16 cellular contexts compared by ENCODE assay signal in the genomic region with DNA sequence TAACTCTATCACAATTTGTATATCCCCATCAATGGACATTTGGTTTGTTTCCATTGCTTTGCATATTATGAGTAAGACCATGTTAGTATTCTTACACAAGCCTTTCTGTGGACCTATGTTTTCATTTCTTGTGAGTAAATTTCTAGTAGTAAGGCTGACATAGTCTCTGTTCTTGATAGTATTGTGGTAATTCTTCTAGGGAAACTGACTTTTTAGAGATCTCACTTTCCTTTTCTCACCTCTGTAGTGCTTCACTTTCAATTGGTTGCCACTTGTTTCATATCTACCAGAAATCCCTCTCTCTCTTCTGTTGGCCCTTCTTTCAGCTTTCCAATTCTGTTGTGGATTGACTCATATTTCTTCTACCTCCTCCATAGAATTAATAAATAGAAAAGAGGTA. TPM values are rescaled to one million over a fixed set of nuclear protein-coding genes. Genes with fewer than 3 reads are reported as not detected.
DNase-seq lines count a peak whose midpoint lies in the region; ATAC-seq and TF ChIP-seq lines count a peak whose summit lies in the region.
"Had no signal": no experiment of that assay in that cellular context is flagged by ENCODE, and none has a peak within 500 bp of the region (broad histone marks: within the 10 kb centered on the region; RNA-seq: fewer than 3 reads in every experiment).

No MANE protein-coding gene starts in this region.

- peaks cover 15% of the 10 kb centered on the region for H3K9me3 ChIP-seq in left ventricle myocardium inferior (replicated peaks)
- H3K9me3 ChIP-seq: mucosa of descending colon had no signal

- H3K27me3 ChIP-seq in left ventricle myocardium inferior (ENCODE audit: low read depth): peaks cover 8% of the 10 kb centered on the region

- peak overlapping the region; percentile 13 for H3K4me3 Mint-ChIP-seq in activated naive CD4-positive, alpha-beta T cell treated with anti-CD3 and anti-CD28 coated beads, Interleukin-2, amount 10 ng/mL, durations not matched to agents 7 days and 5 days
- H3K4me3 Mint-ChIP-seq in stimulated activated effector memory CD8-positive, alpha-beta T cell treated with anti-CD3 and anti-CD28 coated beads, Interleukin-12 subunit alpha, Interleukin-12 subunit beta, amount 100 ng/mL, for 72 hours: no peak overlapping the region
- H3K4me3 Mint-ChIP-seq: endodermal cell; stimulated activated memory B cell treated with anti-CD40 and anti-IgM and Interleukin-4, amounts not matched to agents 10 μg/mL and 1 μg/mL and 100 μg/mL, for 72 hours had no signal

- no peak overlapping the region for H3K27ac ChIP-seq in left ventricle myocardium inferior (replicated peaks)

- H3K36me3 Mint-ChIP-seq in activated naive CD4-positive, alpha-beta T cell treated with anti-CD3 and anti-CD28 coated beads, Interleukin-2, amount 10 ng/mL, durations not matched to agents 7 days and 5 days: peaks cover 10% of the 10 kb centered on the region
- H3K36me3 Mint-ChIP-seq in stimulated activated effector memory CD8-positive, alpha-beta T cell treated with anti-CD3 and anti-CD28 coated beads, Interleukin-12 subunit alpha, Interleukin-12 subunit beta, amount 100 ng/mL, for 72 hours: no peaks in the 10 kb centered on the region
- H3K36me3 Mint-ChIP-seq: stimulated activated memory B cell treated with anti-CD40 and anti-IgM and Interleukin-4, amounts not matched to agents 10 μg/mL and 1 μg/mL and 100 μg/mL, for 72 hours had no signal

- TF ChIP-seq CTCF in left ventricle myocardium inferior (IDR thresholded peaks at IDR 0.05; ENCODE audit: borderline replicate concordance): no peak

- CTCF ChIA-PET in activated naive CD4-positive, alpha-beta T cell treated with anti-CD3 and anti-CD28 coated beads, Interleukin-2, amount 10 ng/mL, durations not matched to agents 7 days and 5 days (lab: Charles Lee): interaction anchor here (0.6 kb wide), 1 partner anchor 89 kb away, joined by 3 read pairs; no protein-coding TSS in a partner anchor

- peaks cover 5% of the 10 kb centered on the region for H3K9me3 Mint-ChIP-seq in activated naive CD4-positive, alpha-beta T cell treated with anti-CD3 and anti-CD28 coated beads, Interleukin-2, amount 10 ng/mL, durations not matched to agents 7 days and 5 days
- peaks cover 10% of the 10 kb centered on the region for H3K9me3 Mint-ChIP-seq in stimulated activated effector memory CD8-positive, alpha-beta T cell treated with anti-CD3 and anti-CD28 coated beads, Interleukin-12 subunit alpha, Interleukin-12 subunit beta, amount 100 ng/mL, for 72 hours

- peaks cover 14% of the 10 kb centered on the region for H3K4me1 ChIP-seq in left ventricle myocardium inferior

- no peaks in the 10 kb centered on the region for H3K27me3 Mint-ChIP-seq in activated naive CD4-positive, alpha-beta T cell treated with anti-CD3 and anti-CD28 coated beads, Interleukin-2, amount 10 ng/mL, durations not matched to agents 7 days and 5 days

- intact Hi-C loops in left ventricle myocardium inferior (cut with micrococcal nuclease): no loop called here

- H3K4me1 Mint-ChIP-seq in activated naive CD4-positive, alpha-beta T cell treated with anti-CD3 and anti-CD28 coated beads, Interleukin-2, amount 10 ng/mL, durations not matched to agents 7 days and 5 days: peaks cover 44% of the 10 kb centered on the region
- H3K4me1 Mint-ChIP-seq in stimulated activated effector memory CD8-positive, alpha-beta T cell treated with anti-CD3 and anti-CD28 coated beads, Interleukin-12 subunit alpha, Interleukin-12 subunit beta, amount 100 ng/mL, for 72 hours: peaks cover 30% of the 10 kb centered on the region
- H3K4me1 Mint-ChIP-seq: endodermal cell; stimulated activated memory B cell treated with anti-CD40 and anti-IgM and Interleukin-4, amounts not matched to agents 10 μg/mL and 1 μg/mL and 100 μg/mL, for 72 hours had no signal

- no peak for DNase-seq in activated naive CD4-positive, alpha-beta T cell treated with anti-CD3 and anti-CD28 coated beads, Interleukin-2, amount 10 ng/mL, durations not matched to agents 7 days and 5 days
- DNase-seq in activated naive CD4-positive, alpha-beta T cell treated with anti-CD3 and anti-CD28 coated beads, Interleukin-2, amount 50 U/mL, for 16 hours: no peak
- no peak for DNase-seq in stimulated activated effector memory CD8-positive, alpha-beta T cell treated with anti-CD3 and anti-CD28 coated beads, Interleukin-12 subunit alpha, Interleukin-12 subunit beta, amount 100 ng/mL, for 72 hours (ENCODE audit: low spot score in 2 of 2)
- DNase-seq in hippocampal formation (lab: John Stamatoyannopoulos, UW) (no peak), left ventricle myocardium inferior (no peak)
- no peak for DNase-seq in activated CD8-positive, alpha-beta memory T cell treated with anti-CD3 and anti-CD28 coated beads, Interleukin-2, amount 50 U/mL, for 4 hours
- DNase-seq: DMS153; endodermal cell; kidney; mucosa of descending colon; stimulated activated CD4-positive, alpha-beta T cell treated with anti-CD3 and anti-CD28 coated beads, Interleukin-1b, Interleukin-23, amount 100 ng/mL, for 48 hours had no signal

- peak; percentile 67 for ATAC-seq in GM21576 (IDR thresholded peaks at IDR 0.05; ENCODE audit: unreplicated experiment)
- peak; percentile 83 for ATAC-seq in HG03442 (IDR thresholded peaks at IDR 0.05; ENCODE audit: unreplicated experiment)
- peak; percentile 81 for ATAC-seq in stimulated activated effector memory CD8-positive, alpha-beta T cell treated with anti-CD3 and anti-CD28 coated beads, Interleukin-12 subunit alpha, Interleukin-12 subunit beta, amount 100 ng/mL, for 72 hours
- ATAC-seq: mucosa of descending colon; Panc1; stimulated activated memory B cell treated with anti-CD40 and anti-IgM and Interleukin-4, amounts not matched to agents 10 μg/mL and 1 μg/mL and 100 μg/mL, for 72 hours had no signal

- no peak overlapping the region for H3K4me3 ChIP-seq in left ventricle myocardium inferior
- H3K4me3 ChIP-seq: mucosa of descending colon had no signal

- no peaks in the 10 kb centered on the region for H3K36me3 ChIP-seq in left ventricle myocardium inferior

- peak overlapping the region; percentile 95 for H3K27ac Mint-ChIP-seq in activated naive CD4-positive, alpha-beta T cell treated with anti-CD3 and anti-CD28 coated beads, Interleukin-2, amount 10 ng/mL, durations not matched to agents 7 days and 5 days
- no peak overlapping the region for H3K27ac Mint-ChIP-seq in stimulated activated effector memory CD8-positive, alpha-beta T cell treated with anti-CD3 and anti-CD28 coated beads, Interleukin-12 subunit alpha, Interleukin-12 subunit beta, amount 100 ng/mL, for 72 hours
- H3K27ac Mint-ChIP-seq: endodermal cell; stimulated activated memory B cell treated with anti-CD40 and anti-IgM and Interleukin-4, amounts not matched to agents 10 μg/mL and 1 μg/mL and 100 μg/mL, for 72 hours had no signal

RNA-seq across cellular contexts. Expression of a gene that starts 8.5 kb away (rescaled TPM):
- 1.3 TPM for total RNA-seq in left ventricle myocardium inferior
- total RNA-seq: M059J had no signal
